ENCODE assay signal across 1 cellular context in the genomic region with DNA sequence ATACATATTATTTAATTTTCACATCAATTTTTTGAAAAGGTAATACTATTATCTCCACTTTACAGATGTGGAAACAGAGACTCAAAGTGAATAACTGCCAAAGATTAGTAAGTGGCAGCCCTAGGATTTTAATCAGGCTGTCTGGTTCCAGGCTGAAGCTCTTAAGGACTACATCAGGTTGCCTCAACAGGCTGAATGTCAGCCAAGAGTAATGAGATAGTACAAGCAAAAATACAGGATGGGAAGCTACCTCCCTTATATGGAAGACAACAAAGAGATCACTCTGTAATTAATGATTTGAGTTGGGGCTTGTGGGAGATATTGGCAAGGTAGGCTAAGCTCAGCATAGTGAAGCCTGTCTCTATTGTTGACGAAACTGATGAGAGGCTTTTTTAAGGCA.
TF ChIP-seq lines count a peak whose summit lies in the region.

No MANE protein-coding gene starts in this region.

TF ChIP-seq in GM23338, 12 proteins besides CTCF, POLR2A, EP300 and RAD21 (continued from another document):
- TF ChIP-seq, protein P1, sequence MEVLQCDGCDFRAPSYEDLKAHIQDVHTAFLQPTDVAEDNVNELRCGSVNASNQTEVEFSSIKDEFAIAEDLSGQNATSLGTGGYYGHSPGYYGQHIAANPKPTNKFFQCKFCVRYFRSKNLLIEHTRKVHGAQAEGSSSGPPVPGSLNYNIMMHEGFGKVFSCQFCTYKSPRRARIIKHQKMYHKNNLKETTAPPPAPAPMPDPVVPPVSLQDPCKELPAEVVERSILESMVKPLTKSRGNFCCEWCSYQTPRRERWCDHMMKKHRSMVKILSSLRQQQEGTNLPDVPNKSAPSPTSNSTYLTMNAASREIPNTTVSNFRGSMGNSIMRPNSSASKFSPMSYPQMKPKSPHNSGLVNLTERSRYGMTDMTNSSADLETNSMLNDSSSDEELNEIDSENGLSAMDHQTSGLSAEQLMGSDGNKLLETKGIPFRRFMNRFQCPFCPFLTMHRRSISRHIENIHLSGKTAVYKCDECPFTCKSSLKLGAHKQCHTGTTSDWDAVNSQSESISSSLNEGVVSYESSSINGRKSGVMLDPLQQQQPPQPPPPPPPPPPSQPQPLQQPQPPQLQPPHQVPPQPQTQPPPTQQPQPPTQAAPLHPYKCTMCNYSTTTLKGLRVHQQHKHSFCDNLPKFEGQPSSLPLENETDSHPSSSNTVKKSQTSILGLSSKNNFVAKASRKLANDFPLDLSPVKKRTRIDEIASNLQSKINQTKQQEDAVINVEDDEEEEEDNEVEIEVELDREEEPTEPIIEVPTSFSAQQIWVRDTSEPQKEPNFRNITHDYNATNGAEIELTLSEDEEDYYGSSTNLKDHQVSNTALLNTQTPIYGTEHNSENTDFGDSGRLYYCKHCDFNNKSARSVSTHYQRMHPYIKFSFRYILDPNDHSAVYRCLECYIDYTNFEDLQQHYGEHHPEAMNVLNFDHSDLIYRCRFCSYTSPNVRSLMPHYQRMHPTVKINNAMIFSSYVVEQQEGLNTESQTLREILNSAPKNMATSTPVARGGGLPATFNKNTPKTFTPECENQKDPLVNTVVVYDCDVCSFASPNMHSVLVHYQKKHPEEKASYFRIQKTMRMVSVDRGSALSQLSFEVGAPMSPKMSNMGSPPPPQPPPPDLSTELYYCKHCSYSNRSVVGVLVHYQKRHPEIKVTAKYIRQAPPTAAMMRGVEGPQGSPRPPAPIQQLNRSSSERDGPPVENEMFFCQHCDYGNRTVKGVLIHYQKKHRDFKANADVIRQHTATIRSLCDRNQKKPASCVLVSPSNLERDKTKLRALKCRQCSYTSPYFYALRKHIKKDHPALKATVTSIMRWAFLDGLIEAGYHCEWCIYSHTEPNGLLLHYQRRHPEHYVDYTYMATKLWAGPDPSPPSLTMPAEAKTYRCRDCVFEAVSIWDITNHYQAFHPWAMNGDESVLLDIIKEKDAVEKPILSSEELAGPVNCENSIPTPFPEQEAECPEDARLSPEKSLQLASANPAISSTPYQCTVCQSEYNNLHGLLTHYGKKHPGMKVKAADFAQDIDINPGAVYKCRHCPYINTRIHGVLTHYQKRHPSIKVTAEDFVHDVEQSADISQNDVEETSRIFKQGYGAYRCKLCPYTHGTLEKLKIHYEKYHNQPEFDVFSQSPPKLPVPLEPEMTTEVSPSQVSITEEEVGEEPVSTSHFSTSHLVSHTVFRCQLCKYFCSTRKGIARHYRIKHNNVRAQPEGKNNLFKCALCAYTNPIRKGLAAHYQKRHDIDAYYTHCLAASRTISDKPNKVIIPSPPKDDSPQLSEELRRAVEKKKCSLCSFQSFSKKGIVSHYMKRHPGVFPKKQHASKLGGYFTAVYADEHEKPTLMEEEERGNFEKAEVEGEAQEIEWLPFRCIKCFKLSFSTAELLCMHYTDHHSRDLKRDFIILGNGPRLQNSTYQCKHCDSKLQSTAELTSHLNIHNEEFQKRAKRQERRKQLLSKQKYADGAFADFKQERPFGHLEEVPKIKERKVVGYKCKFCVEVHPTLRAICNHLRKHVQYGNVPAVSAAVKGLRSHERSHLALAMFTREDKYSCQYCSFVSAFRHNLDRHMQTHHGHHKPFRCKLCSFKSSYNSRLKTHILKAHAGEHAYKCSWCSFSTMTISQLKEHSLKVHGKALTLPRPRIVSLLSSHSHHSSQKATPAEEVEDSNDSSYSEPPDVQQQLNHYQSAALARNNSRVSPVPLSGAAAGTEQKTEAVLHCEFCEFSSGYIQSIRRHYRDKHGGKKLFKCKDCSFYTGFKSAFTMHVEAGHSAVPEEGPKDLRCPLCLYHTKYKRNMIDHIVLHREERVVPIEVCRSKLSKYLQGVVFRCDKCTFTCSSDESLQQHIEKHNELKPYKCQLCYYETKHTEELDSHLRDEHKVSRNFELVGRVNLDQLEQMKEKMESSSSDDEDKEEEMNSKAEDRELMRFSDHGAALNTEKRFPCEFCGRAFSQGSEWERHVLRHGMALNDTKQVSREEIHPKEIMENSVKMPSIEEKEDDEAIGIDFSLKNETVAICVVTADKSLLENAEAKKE (CRISPR knock-in tag; IDR thresholded peaks at IDR 0.05) = no peak
- TF ChIP-seq, protein P2, sequence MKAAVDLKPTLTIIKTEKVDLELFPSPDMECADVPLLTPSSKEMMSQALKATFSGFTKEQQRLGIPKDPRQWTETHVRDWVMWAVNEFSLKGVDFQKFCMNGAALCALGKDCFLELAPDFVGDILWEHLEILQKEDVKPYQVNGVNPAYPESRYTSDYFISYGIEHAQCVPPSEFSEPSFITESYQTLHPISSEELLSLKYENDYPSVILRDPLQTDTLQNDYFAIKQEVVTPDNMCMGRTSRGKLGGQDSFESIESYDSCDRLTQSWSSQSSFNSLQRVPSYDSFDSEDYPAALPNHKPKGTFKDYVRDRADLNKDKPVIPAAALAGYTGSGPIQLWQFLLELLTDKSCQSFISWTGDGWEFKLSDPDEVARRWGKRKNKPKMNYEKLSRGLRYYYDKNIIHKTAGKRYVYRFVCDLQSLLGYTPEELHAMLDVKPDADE (IDR thresholded peaks at IDR 0.05) = no peak
